Comparison of ENCODE assay signal across 10 cellular contexts in the genomic region with DNA sequence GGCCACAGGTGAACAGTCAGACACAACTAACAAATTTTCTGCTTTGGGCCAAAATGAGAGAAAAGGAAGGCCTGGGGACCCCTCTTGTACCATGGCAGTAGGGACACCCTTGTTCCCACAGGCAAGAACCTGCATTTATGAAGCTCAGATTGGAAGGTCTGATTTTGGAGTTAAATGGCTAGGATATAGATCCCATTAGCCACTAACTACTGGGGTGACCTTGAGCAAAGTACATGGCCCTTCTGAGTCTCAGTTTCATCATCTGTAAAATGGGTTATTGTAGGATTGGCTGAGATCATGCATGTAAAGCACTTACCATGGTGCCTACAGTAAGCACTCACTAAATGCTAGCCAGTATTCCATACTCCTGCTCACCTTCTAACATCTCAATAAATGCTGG.
"Had no signal": no experiment of that assay in that cellular context is flagged by ENCODE, and none has a peak within 500 bp of the region (broad histone marks: within the 10 kb centered on the region; RNA-seq: fewer than 3 reads in every experiment).

No MANE protein-coding gene starts in this region.

- DNase-seq: H9, HCEC 1CT, HFFc6, IMR-90, KBM-7 had no signal

- H3K4me3 ChIP-seq: GM23338 had no signal

- FAIRE-seq: H1, H54 had no signal

- H3K27ac ChIP-seq: HL-60, KMS-11 had no signal

- H2AFZ ChIP-seq: GM23338 had no signal

- ATAC-seq: GM23338 had no signal

- H3K9ac ChIP-seq: KMS-11 had no signal

- H3K4me2 ChIP-seq: GM23338, KMS-11 had no signal
